In the genomic region with DNA sequence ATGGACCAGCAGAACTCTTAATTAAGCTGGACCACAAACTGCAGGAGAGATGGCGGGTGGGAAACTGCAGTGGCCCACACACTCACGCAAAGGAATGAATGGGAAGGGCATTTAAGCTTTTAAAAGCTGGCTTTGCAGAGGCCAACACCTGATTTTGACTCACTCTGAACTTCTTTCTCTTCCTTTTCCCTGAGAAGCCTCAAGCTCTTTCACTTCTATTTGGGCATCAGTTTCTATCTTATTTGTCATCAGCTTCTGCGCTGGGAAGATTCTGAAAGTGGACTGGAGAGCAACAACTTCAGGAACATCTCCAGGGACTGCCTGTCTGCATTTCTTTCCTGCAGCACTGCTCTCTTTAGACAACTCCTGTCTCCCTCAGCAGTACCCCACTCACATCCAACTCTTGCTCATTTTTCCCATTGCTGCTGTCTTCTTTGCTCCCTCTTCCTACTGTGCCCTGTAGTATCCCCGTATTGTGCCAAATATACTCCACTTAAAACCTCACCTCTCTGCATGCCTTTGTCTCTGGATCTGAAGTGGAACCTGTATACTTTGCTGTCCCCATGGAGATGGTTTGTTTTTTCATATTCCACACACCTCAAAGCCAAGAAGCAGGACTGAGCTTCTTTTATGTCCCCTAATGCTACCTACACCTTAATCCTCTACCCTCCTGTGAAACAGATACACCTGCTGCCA, we compare ENCODE assay signal across 15 cellular contexts.
DNase-seq lines count a peak whose midpoint lies in the region; TF ChIP-seq lines count a peak whose summit lies in the region.
"Had no signal": no experiment of that assay in that cellular context is flagged by ENCODE, and none has a peak within 500 bp of the region (broad histone marks: within the 10 kb centered on the region; RNA-seq: fewer than 3 reads in every experiment).

No MANE protein-coding gene starts in this region.

- H3K27me3 ChIP-seq in esophagus (ENCODE audit: control insufficient read depth in 1 of 2, insufficient read depth in 2 of 2, low read length in 2 of 2) = no peaks in the 10 kb centered on the region
- no peaks in the 10 kb centered on the region for H3K27me3 ChIP-seq in thymus (ENCODE audit: control insufficient read depth, insufficient read depth)
- H3K27me3 ChIP-seq in adrenal gland = no peaks in the 10 kb centered on the region
- H3K27me3 ChIP-seq: gastroesophageal sphincter, suprapubic skin had no signal

- H3K36me3 ChIP-seq in esophagus (ENCODE audit: control insufficient read depth in 2 of 2, insufficient read depth in 2 of 2, low read length in 1 of 2) (no peaks in the 10 kb centered on the region), thymus (ENCODE audit: control insufficient read depth, insufficient read depth) (no peaks in the 10 kb centered on the region), adrenal gland (replicated peaks in 1 of 2) (no peaks in the 10 kb centered on the region)
- H3K36me3 ChIP-seq: gastroesophageal sphincter, suprapubic skin had no signal

- DNase-seq in NCI-H748 (lab: John Stamatoyannopoulos, UW; ENCODE audit: unreplicated experiment) (peak; percentile 36), NCI-H748 treated with DMSO at 0.1 percent for 48 hours (lab: John Stamatoyannopoulos, UW) (no peak), NCI-H345 treated with DMSO at 0.1 percent for 48 hours (lab: John Stamatoyannopoulos, UW; ENCODE audit: unreplicated experiment) (peak; percentile 60), NCI-H1436 treated with DMSO at 0.1 percent for 48 hours (lab: John Stamatoyannopoulos, UW) (no peak), adrenal gland (no peak)
- no peak for DNase-seq in activated CD8-positive, alpha-beta memory T cell treated with anti-CD3 and anti-CD28 coated beads, Interleukin-2, amount 50 U/mL, for 4 hours
- DNase-seq: ACHN; activated CD4-positive, alpha-beta T cell treated with anti-CD3 and anti-CD28 coated beads, Interleukin-2, amount 10 ng/mL, durations not matched to agents 24 days and 14 days; activated T-cell treated with anti-CD3 and anti-CD28 coated beads, Interleukin-2, amount 50 U/mL, for 24 hours; NCI-H1694 treated with DMSO at 0.1 percent for 48 hours; stimulated activated CD4-positive, alpha-beta T cell treated with anti-CD3 and anti-CD28 coated beads, Interleukin-12 subunit alpha, Interleukin-12 subunit beta, amount 100 ng/mL, for 4 hours had no signal

- H3K4me3 ChIP-seq in esophagus (ENCODE audit: low read depth in 1 of 2, low read length in 2 of 2) = no peak overlapping the region
- H3K4me3 ChIP-seq in thymus (ENCODE audit: low read length) = no peak overlapping the region
- H3K4me3 ChIP-seq in adrenal gland = no peak overlapping the region
- H3K4me3 ChIP-seq: gastroesophageal sphincter, suprapubic skin had no signal

- intact Hi-C loops in adrenal gland (cut with DNase I) = no loop called here

- H3K27ac ChIP-seq in esophagus (ENCODE audit: low read depth in 2 of 2, low read length in 1 of 2) (peak overlapping the region; percentile 73 to 86), thymus (ENCODE audit: low read depth) (peak overlapping the region; percentile 27), adrenal gland (no peak overlapping the region)
- H3K27ac ChIP-seq: gastroesophageal sphincter, suprapubic skin had no signal

- H3K4me1 ChIP-seq in esophagus (ENCODE audit: control insufficient read depth in 2 of 2, insufficient read depth in 2 of 2, low read length in 1 of 2) (peaks cover 2 to 15% of the 10 kb centered on the region in 2 donors), thymus (ENCODE audit: control insufficient read depth, insufficient read depth, low read length) (peaks cover 8% of the 10 kb centered on the region), adrenal gland (replicated peaks in 1 of 2) (peaks cover 6 to 9% of the 10 kb centered on the region in 2 donors)

- no peak for TF ChIP-seq CTCF in adrenal gland (IDR thresholded peaks at IDR 0.05)

- 65 to 69% methylated on average over 4 of the region's 4 CpGs for WGBS in esophagus, 2 donors
- 94% methylated on average over 4 of the region's 4 CpGs for WGBS in thymus
- 80 to 89% (median 84%) methylated on average over 4 of the region's 4 CpGs for WGBS in adrenal gland, 4 donors

- H3K9me3 ChIP-seq in esophagus (ENCODE audit: control insufficient read depth in 2 of 2, insufficient read depth in 1 of 2, low read depth in 1 of 2, low read length in 1 of 2) (no peaks in the 10 kb centered on the region), thymus (ENCODE audit: control insufficient read depth) (no peaks in the 10 kb centered on the region), adrenal gland (replicated peaks in 1 of 3) (no peaks in the 10 kb centered on the region)
- H3K9me3 ChIP-seq: gastroesophageal sphincter, suprapubic skin had no signal

- TF ChIP-seq POLR2A in adrenal gland (IDR thresholded peaks at IDR 0.05) = no peak

Comparison
In these comparisons a context has a peak if more than half of its experiments do, and no peak if none do; other contexts are left out.
1. DNase-seq: peak in NCI-H748 (single experiment) and NCI-H345 treated with DMSO at 0.1 percent for 48 hours (single experiment); none in NCI-H748 treated with DMSO at 0.1 percent for 48 hours (single experiment), NCI-H1436 treated with DMSO at 0.1 percent for 48 hours (single experiment), activated CD8-positive, alpha-beta memory T cell treated with anti-CD3 and anti-CD28 coated beads, Interleukin-2, amount 50 U/mL, for 4 hours (single experiment) and adrenal gland (0 of 7).
2. H3K27ac ChIP-seq: peak in esophagus (2 of 2) and thymus (single experiment); none in adrenal gland (0 of 5).